In genomic region chr1:68321084-68321685, GRCh38 we compare ENCODE assay signal across 8 cellular contexts.
DNase-seq lines count a peak whose midpoint lies in the region; ATAC-seq, FAIRE-seq and TF ChIP-seq lines count a peak whose summit lies in the region.

No MANE protein-coding gene starts in this region.

- H3K27me3 ChIP-seq in bronchial epithelial cell (ENCODE audit: control insufficient read depth, insufficient read depth, low read length) (no peaks in the 10 kb centered on the region), left lung (no peaks in the 10 kb centered on the region)

- H3K27ac ChIP-seq in left lung = no peak overlapping the region

- TF ChIP-seq CTCF in bronchial epithelial cell (IDR thresholded peaks at IDR 0.05; ENCODE audit: insufficient read depth, low read length, severe bottlenecking) (peak; percentile 92), left lung (IDR thresholded peaks at IDR 0.05) (peak; percentile 49 to 70)

- H3K36me3 ChIP-seq in bronchial epithelial cell (ENCODE audit: control insufficient read depth, insufficient read depth, low read length) (no peaks in the 10 kb centered on the region), left lung (no peaks in the 10 kb centered on the region)

- DNase-seq in COLO668 (lab: John Stamatoyannopoulos, UW; ENCODE audit: unreplicated experiment) = peak; percentile 79
- peak; percentile 46 for DNase-seq in NCI-H1092 (lab: John Stamatoyannopoulos, UW)
- DNase-seq in bronchial epithelial cell (ENCODE audit: low read depth) = peak; percentile 52
- DNase-seq in left lung = peak; percentile 68 to 87
- DNase-seq in activated naive CD4-positive, alpha-beta T cell treated with anti-CD3 and anti-CD28 coated beads, Interleukin-2, amount 50 U/mL, for 16 hours = no peak
- no peak for DNase-seq in NCI-H1105 (lab: John Stamatoyannopoulos, UW)

- no peak overlapping the region for H3K4me3 ChIP-seq in bronchial epithelial cell (ENCODE audit: low read depth, low read length)
- H3K4me3 ChIP-seq in left lung = no peak overlapping the region

- intact Hi-C loops in left lung (cut with DNase I) = no loop called here

- ATAC-seq in left lung (peak; percentile 100), GM21786 (IDR thresholded peaks at IDR 0.05; ENCODE audit: unreplicated experiment) (no peak), GM21737 (IDR thresholded peaks at IDR 0.05; ENCODE audit: unreplicated experiment) (no peak)

- FAIRE-seq in bronchial epithelial cell (lab: Jason Lieb, UNC) = no peak

- H3K9me3 ChIP-seq in left lung = no peaks in the 10 kb centered on the region

- H3K4me1 ChIP-seq in left lung = no peaks in the 10 kb centered on the region

Comparison
In these comparisons a context has a peak if more than half of its experiments do, and no peak if none do; other contexts are left out.
1. DNase-seq: peak in COLO668 (single experiment), NCI-H1092 (single experiment), bronchial epithelial cell (single experiment) and left lung (2 of 2); none in activated naive CD4-positive, alpha-beta T cell treated with anti-CD3 and anti-CD28 coated beads, Interleukin-2, amount 50 U/mL, for 16 hours (single experiment) and NCI-H1105 (single experiment).